Comparison of ENCODE assay signal across 15 cellular contexts in the genomic region with DNA sequence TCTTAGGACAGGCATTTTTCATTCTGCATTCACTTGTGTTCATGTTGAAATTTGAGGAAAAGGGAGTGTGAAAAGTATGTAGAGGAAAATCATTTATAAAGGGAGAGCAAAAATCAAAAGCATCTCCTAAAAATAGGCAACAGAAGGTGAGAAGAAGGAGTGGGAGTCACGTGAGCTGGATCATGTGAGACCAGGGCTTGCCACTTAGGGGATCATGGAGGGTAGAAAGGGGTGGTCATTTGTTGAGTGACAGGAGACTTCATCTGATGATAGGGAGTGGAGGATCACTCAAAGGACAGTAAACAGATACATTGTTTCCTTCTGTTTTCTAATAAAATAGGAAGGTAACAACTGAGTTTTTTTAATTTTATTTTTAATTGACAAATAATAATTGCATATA. TPM values are rescaled to one million over a fixed set of nuclear protein-coding genes. Genes with fewer than 3 reads are reported as not detected.
A peak's percentile ranks its signal among the peaks of the same experiment; 100 is the strongest.
DNase-seq lines count a peak whose midpoint lies in the region; ATAC-seq, FAIRE-seq and TF ChIP-seq lines count a peak whose summit lies in the region.
"Had no signal": no experiment of that assay in that cellular context is flagged by ENCODE, and none has a peak within 500 bp of the region (broad histone marks: within the 10 kb centered on the region; RNA-seq: fewer than 3 reads in every experiment).

No MANE protein-coding gene starts in this region.

- peaks cover 10% of the 10 kb centered on the region for H3K9me3 Mint-ChIP-seq in astrocyte (ENCODE audit: unreplicated experiment)
- H3K9me3 Mint-ChIP-seq in neural progenitor cell, result peaks cover 6% of the 10 kb centered on the region

- H4K20me1 ChIP-seq in astrocyte (ENCODE audit: insufficient read depth, low read length) (no peaks in the 10 kb centered on the region), neural progenitor cell (ENCODE audit: low read depth) (no peaks in the 10 kb centered on the region)
- H4K20me1 ChIP-seq: BLaER1 treated with 17β-estradiol and CSF1 and Interleukin-3, amounts not matched to agents 10 nM and 100 nM had no signal

- WGBS in heart left ventricle, 4 donors, result 38 to 45% (median 41%) methylated on average over 1 of the region's 1 CpG

- intact Hi-C loops in heart left ventricle (cut with DNase I), result loop anchor here in 4 of 10 donors (5.0 to 10.0 kb wide), 3 partner anchors 94 to 184 kb away; partner anchors contain the start of gene CAP2 (in 4 of the 4)
- intact Hi-C loops in cardiac septum (cut with DNase I), result no loop called here
- intact Hi-C loops in gastrocnemius medialis (cut with DNase I; ENCODE audit: low total_unique reads), result no loop called here
- intact Hi-C loops in colonic mucosa (cut with DNase I), result no loop called here

- DNase-seq in heart left ventricle (no peak), cardiac septum (ENCODE audit: low spot score) (no peak), astrocyte (ENCODE audit: low read depth) (no peak), neural progenitor cell (ENCODE audit: low spot score) (no peak), gastrocnemius medialis (no peak), colonic mucosa (no peak)
- DNase-seq: ACHN; CD4-positive, CD25-positive, alpha-beta regulatory T cell; DMS53; GF-D8; HCEC 1CT had no signal

- H3K4me1 Mint-ChIP-seq in astrocyte (ENCODE audit: low read depth, unreplicated experiment), result peaks cover 5% of the 10 kb centered on the region
- H3K4me1 Mint-ChIP-seq in neural progenitor cell, result peaks cover 25% of the 10 kb centered on the region
- H3K4me1 Mint-ChIP-seq: CD4-positive, CD25-positive, alpha-beta regulatory T cell had no signal

- TF ChIP-seq CTCF in heart left ventricle (IDR thresholded peaks at IDR 0.05), result no peak
- no peak for TF ChIP-seq CTCF in astrocyte (IDR thresholded peaks at IDR 0.05; ENCODE audit: insufficient read depth, low read depth, low read length)
- TF ChIP-seq CTCF in neural progenitor cell (IDR thresholded peaks at IDR 0.05), result no peak
- no peak for TF ChIP-seq CTCF in gastrocnemius medialis (IDR thresholded peaks at IDR 0.05 in 4 of 5, conservative IDR thresholded peaks at IDR 0.05 in 1 of 5)
- no peak for TF ChIP-seq CTCF in colonic mucosa (IDR thresholded peaks at IDR 0.05)

- ATAC-seq in heart left ventricle (no peak), gastrocnemius medialis (peak in 1 of 2 donors; percentile 45), HG02884 (IDR thresholded peaks at IDR 0.05; ENCODE audit: unreplicated experiment) (no peak), HG03571 (IDR thresholded peaks at IDR 0.05; ENCODE audit: unreplicated experiment) (no peak)

- no peaks in the 10 kb centered on the region for H3K9me3 ChIP-seq in heart left ventricle
- no peaks in the 10 kb centered on the region for H3K9me3 ChIP-seq in astrocyte (ENCODE audit: insufficient read depth, low read depth, low read length)
- H3K9me3 ChIP-seq in neural progenitor cell (ENCODE audit: low read depth), result no peaks in the 10 kb centered on the region
- H3K9me3 ChIP-seq in gastrocnemius medialis, result no peaks in the 10 kb centered on the region
- no peaks in the 10 kb centered on the region for H3K9me3 ChIP-seq in colonic mucosa

- H3K4me3 ChIP-seq in heart left ventricle (no peak overlapping the region), astrocyte (ENCODE audit: insufficient read depth, low read depth, low read length) (no peak overlapping the region), neural progenitor cell (no peak overlapping the region), gastrocnemius medialis (no peak overlapping the region), colonic mucosa (no peak overlapping the region)
- H3K4me3 ChIP-seq: BLaER1 treated with 17β-estradiol and CSF1 and Interleukin-3, amounts not matched to agents 10 nM and 100 nM had no signal

- H3K36me3 Mint-ChIP-seq in astrocyte (ENCODE audit: low read depth, unreplicated experiment) (peaks cover 2% of the 10 kb centered on the region), neural progenitor cell (peaks cover 2% of the 10 kb centered on the region)
- H3K36me3 Mint-ChIP-seq: CD4-positive, CD25-positive, alpha-beta regulatory T cell had no signal

- H3K27me3 ChIP-seq in heart left ventricle (no peaks in the 10 kb centered on the region), astrocyte (ENCODE audit: insufficient read depth, low read length) (no peaks in the 10 kb centered on the region), neural progenitor cell (no peaks in the 10 kb centered on the region), gastrocnemius medialis (no peaks in the 10 kb centered on the region), colonic mucosa (no peaks in the 10 kb centered on the region)
- H3K27me3 ChIP-seq: BLaER1 treated with 17β-estradiol and CSF1 and Interleukin-3, amounts not matched to agents 10 nM and 100 nM had no signal

- H3K27ac ChIP-seq in heart left ventricle (peak overlapping the region in 7 of 12 donors; percentile 6 to 69 (median 46)), astrocyte (ENCODE audit: low read depth, low read length) (no peak overlapping the region), neural progenitor cell (no peak overlapping the region), gastrocnemius medialis (peak overlapping the region; percentile 93 to 100 (median 96)), colonic mucosa (no peak overlapping the region)
- H3K27ac ChIP-seq: BLaER1 treated with 17β-estradiol and CSF1 and Interleukin-3, amounts not matched to agents 10 nM and 100 nM had no signal

- H3K9ac ChIP-seq in astrocyte (ENCODE audit: low read length), result no peak overlapping the region
- H3K9ac ChIP-seq in neural progenitor cell, result no peak overlapping the region
- no peak overlapping the region for H3K9ac ChIP-seq in colonic mucosa (ENCODE audit: low read depth in 2 of 2, low read length in 2 of 2)
- H3K9ac ChIP-seq: BLaER1 treated with 17β-estradiol and CSF1 and Interleukin-3, amounts not matched to agents 10 nM and 100 nM had no signal

- in situ Hi-C loops in gastrocnemius medialis (cut with MboI; ENCODE audit: low sequenced_read_pairs in 4 of 4), result loop anchor here in 1 of 4 donors (25.0 kb wide), 1 partner anchor 189 kb away; no protein-coding TSS in a partner anchor

- H3K4me1 ChIP-seq in heart left ventricle (peaks cover 0 to 26% (median 3%) of the 10 kb centered on the region in 12 donors), astrocyte (ENCODE audit: insufficient read depth, low read length) (no peaks in the 10 kb centered on the region), neural progenitor cell (no peaks in the 10 kb centered on the region), gastrocnemius medialis (peaks cover 12 to 17% of the 10 kb centered on the region in 2 donors), colonic mucosa (no peaks in the 10 kb centered on the region)
- H3K4me1 ChIP-seq: BLaER1 treated with 17β-estradiol and CSF1 and Interleukin-3, amounts not matched to agents 10 nM and 100 nM had no signal

- H2AFZ ChIP-seq in astrocyte (ENCODE audit: low read depth, low read length), result no peak overlapping the region
- H2AFZ ChIP-seq in neural progenitor cell (replicated peaks), result no peak overlapping the region

- H3K36me3 ChIP-seq in heart left ventricle, result peaks cover 0 to 16% (median 0%) of the 10 kb centered on the region in 9 donors
- peaks cover 6% of the 10 kb centered on the region for H3K36me3 ChIP-seq in astrocyte (ENCODE audit: insufficient read depth, low read length)
- H3K36me3 ChIP-seq in neural progenitor cell, result peaks cover 4% of the 10 kb centered on the region
- peaks cover 0 to 8% of the 10 kb centered on the region in 2 donors for H3K36me3 ChIP-seq in gastrocnemius medialis
- no peaks in the 10 kb centered on the region for H3K36me3 ChIP-seq in colonic mucosa
- H3K36me3 ChIP-seq: BLaER1 treated with 17β-estradiol and CSF1 and Interleukin-3, amounts not matched to agents 10 nM and 100 nM had no signal

- FAIRE-seq in astrocyte (lab: Jason Lieb, UNC), result no peak
- FAIRE-seq: H1 had no signal

- TF ChIP-seq POLR2A in heart left ventricle (IDR thresholded peaks at IDR 0.05), result no peak
- no peak for TF ChIP-seq POLR2A in gastrocnemius medialis (IDR thresholded peaks at IDR 0.05)

- no peaks in the 10 kb centered on the region for H3F3A ChIP-seq in neural progenitor cell (ENCODE audit: low read depth)

- H3K4me3 Mint-ChIP-seq in astrocyte (ENCODE audit: unreplicated experiment) (no peak overlapping the region), neural progenitor cell (no peak overlapping the region)
- H3K4me3 Mint-ChIP-seq: CD4-positive, CD25-positive, alpha-beta regulatory T cell had no signal

- H3K27ac Mint-ChIP-seq in astrocyte (ENCODE audit: unreplicated experiment) (peak overlapping the region; percentile 36), neural progenitor cell (peak overlapping the region; percentile 36)
- H3K27ac Mint-ChIP-seq: CD4-positive, CD25-positive, alpha-beta regulatory T cell had no signal

- H3K79me2 ChIP-seq in astrocyte (ENCODE audit: insufficient read depth, low read length) (no peaks in the 10 kb centered on the region), neural progenitor cell (ENCODE audit: low read depth) (no peaks in the 10 kb centered on the region)

- H3K4me2 ChIP-seq in astrocyte (ENCODE audit: low read length) (no peak overlapping the region), neural progenitor cell (no peak overlapping the region)
- H3K4me2 ChIP-seq: BLaER1 treated with 17β-estradiol and CSF1 and Interleukin-3, amounts not matched to agents 10 nM and 100 nM had no signal

- H3K27me3 Mint-ChIP-seq in astrocyte (ENCODE audit: low read depth, unreplicated experiment), result no peaks in the 10 kb centered on the region
- H3K27me3 Mint-ChIP-seq in neural progenitor cell (ENCODE audit: insufficient read depth, low read depth), result peaks cover 2% of the 10 kb centered on the region
- H3K27me3 Mint-ChIP-seq: CD4-positive, CD25-positive, alpha-beta regulatory T cell had no signal

RNA-seq across cellular contexts. Expression of gene RBM24, which starts 17.1 kb away (rescaled TPM):
- total RNA-seq in heart left ventricle (100 to 1,000 TPM; 107 to 263 (median 166) TPM), cardiac septum (221 TPM), astrocyte (18.2 and 22.7 TPM in 2 replicates), neural progenitor cell (ENCODE audit: low replicate concordance) (17.3 and 27.6 TPM in 2 replicates), gastrocnemius medialis (100 to 1,000 TPM in 3 of 4 donors, 10 to 100 TPM in 1; 74.9 to 375 (median 185) TPM), colonic mucosa (1 to 10 TPM; 2.8 to 4.9 TPM)
- polyA plus RNA-seq in heart left ventricle, result 100 to 1,000 TPM; 119 to 127 TPM
- total RNA-seq: CD4-positive, CD25-positive, alpha-beta regulatory T cell had no signal
- polyA plus RNA-seq: CD4-positive, CD25-positive, alpha-beta regulatory T cell had no signal

Comparison
In these comparisons a context has a peak if more than half of its experiments do, and no peak if none do; other contexts are left out.
1. H3K27ac ChIP-seq: peak in heart left ventricle (7 of 12) and gastrocnemius medialis (4 of 4); none in astrocyte (single experiment), neural progenitor cell (single experiment) and colonic mucosa (single experiment).